ENCODE assay signal across 20 cellular contexts in the genomic region with DNA sequence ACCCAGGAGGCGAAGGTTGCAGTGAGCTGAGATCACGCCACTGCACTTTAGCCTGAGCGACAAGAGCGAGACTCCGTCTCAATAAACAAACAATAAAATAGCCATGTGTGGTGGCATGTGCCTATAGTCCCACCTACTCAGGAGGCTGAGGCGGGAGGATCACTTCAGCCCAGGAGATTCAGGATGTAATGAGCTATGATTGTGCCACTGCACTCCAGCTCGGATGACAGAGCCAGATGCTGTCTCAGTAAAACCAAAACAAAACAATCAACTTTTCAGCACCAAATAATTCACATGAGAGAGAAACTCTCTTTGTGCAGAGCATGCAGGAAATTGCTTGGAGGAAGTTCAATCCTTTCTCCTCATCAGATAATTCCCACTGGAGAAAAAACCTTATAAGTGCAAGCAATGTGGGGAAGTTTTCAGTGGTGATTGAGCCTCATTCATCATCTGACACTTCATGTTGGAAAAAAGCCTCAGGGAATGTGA. TPM values are rescaled to one million over a fixed set of nuclear protein-coding genes. Genes with fewer than 3 reads are reported as not detected.
DNase-seq lines count a peak whose midpoint lies in the region; ATAC-seq, FAIRE-seq and TF ChIP-seq lines count a peak whose summit lies in the region.
"Had no signal": no experiment of that assay in that cellular context is flagged by ENCODE, and none has a peak within 500 bp of the region (broad histone marks: within the 10 kb centered on the region; RNA-seq: fewer than 3 reads in every experiment).

No MANE protein-coding gene starts in this region.

- POLR2A ChIA-PET in HepG2 (lab: Yijun Ruan, JAX) = no interaction called here

- H3K27me3 ChIP-seq in HepG2 (ENCODE audit: control insufficient read depth in 1 of 2, insufficient read depth in 2 of 2, low read length in 2 of 2) = peaks cover 0 to 4% of the 10 kb centered on the region in 2 experiments; a peak in 2 of 5 replicates
- H3K27me3 ChIP-seq in right lobe of liver = no peaks in the 10 kb centered on the region
- H3K27me3 ChIP-seq: BLaER1 treated with 17β-estradiol and CSF1 and Interleukin-3, amounts not matched to agents 10 nM and 100 nM had no signal

- TF ChIP-seq EP300 in HepG2 (IDR thresholded peaks at IDR 0.05; ENCODE audit: low read depth in 2 of 2, low read length in 2 of 2) (no peak), HepG2 (CRISPR knock-in tag; IDR thresholded peaks at IDR 0.05; ENCODE audit: borderline replicate concordance) (no peak)

- TF ChIP-seq CTCF in HepG2 (CRISPR knock-in tag; IDR thresholded peaks at IDR 0.05) (no peak), right lobe of liver (IDR thresholded peaks at IDR 0.05) (no peak), mucosa of descending colon (IDR thresholded peaks at IDR 0.05) (no peak)

- H4K20me1 ChIP-seq in HepG2 (ENCODE audit: insufficient read depth, low read length) = no peaks in the 10 kb centered on the region
- H4K20me1 ChIP-seq: BLaER1 treated with 17β-estradiol and CSF1 and Interleukin-3, amounts not matched to agents 10 nM and 100 nM had no signal

- BruUV-seq in HepG2 (replicated peaks; lab: Mats Ljungman, UMichigan) = no TSS peak

- no peak overlapping the region for H3K4me2 ChIP-seq in HepG2 (ENCODE audit: low read depth, low read length)

- H2AFZ ChIP-seq in HepG2 (ENCODE audit: low read length) = no peak overlapping the region

- no peaks in the 10 kb centered on the region for H3K36me3 ChIP-seq in HepG2 (replicated peaks in 1 of 2; ENCODE audit: control insufficient read depth in 1 of 2, insufficient read depth in 2 of 2, low read length in 2 of 2)
- H3K36me3 ChIP-seq in right lobe of liver = no peaks in the 10 kb centered on the region
- no peaks in the 10 kb centered on the region for H3K36me3 ChIP-seq in mucosa of descending colon (ENCODE audit: low read depth)
- H3K36me3 ChIP-seq: BLaER1 treated with 17β-estradiol and CSF1 and Interleukin-3, amounts not matched to agents 10 nM and 100 nM had no signal

- in situ Hi-C loops in HepG2 (cut with HindIII; ENCODE audit: extremely low pct_ligation_motif_present, low pct_unique_long_range_greater_than_20kb) = no loop called here

- no peak for DNase-seq in HepG2 (ENCODE audit: low spot score)
- DNase-seq in right lobe of liver = no peak
- no peak for DNase-seq in mucosa of descending colon
- DNase-seq in HPDE6-E6E7 (ENCODE audit: extremely low spot score) = no peak
- no peak for DNase-seq in NCI-H2107 (lab: John Stamatoyannopoulos, UW)
- DNase-seq: H7, IMR-90, Kasumi-1, NCI-H187, NCI-H510A, NCI-H774, PC-3 had no signal

- TF ChIP-seq RAD21 in HepG2 (CRISPR knock-in tag; IDR thresholded peaks at IDR 0.05) = no peak

- no peak for FAIRE-seq in HepG2 (lab: Jason Lieb, UNC)
- FAIRE-seq: GM19239 had no signal

- no peak for TF ChIP-seq POLR2A in HepG2 (IDR thresholded peaks at IDR 0.05; ENCODE audit: insufficient read depth in 1 of 2, low read depth in 2 of 2, low read length in 2 of 2)
- no peak for TF ChIP-seq POLR2A in right lobe of liver (IDR thresholded peaks at IDR 0.05)

- no peaks in the 10 kb centered on the region for H3K9me3 ChIP-seq in HepG2 (ENCODE audit: low read length)
- no peaks in the 10 kb centered on the region for H3K9me3 ChIP-seq in right lobe of liver
- no peaks in the 10 kb centered on the region for H3K9me3 ChIP-seq in mucosa of descending colon
- H3K9me3 ChIP-seq: BLaER1 treated with 17β-estradiol and CSF1 and Interleukin-3, amounts not matched to agents 10 nM and 100 nM had no signal

- CTCF ChIA-PET in HepG2 (lab: Yijun Ruan, JAX; ENCODE audit: low intra/inter-chr PET ratio, low total read pairs) = no interaction called here

- intact Hi-C loops in HepG2 (cut with micrococcal nuclease; ENCODE audit: unreplicated experiment) = no loop called here
- intact Hi-C loops in right lobe of liver (cut with DNase I) = no loop called here
- intact Hi-C loops in mucosa of descending colon (cut with DNase I, micrococcal nuclease) = no loop called here

- H3K4me3 ChIP-seq in HepG2 (replicated peaks in 1 of 3; ENCODE audit: insufficient read depth in 1 of 3, low read depth in 2 of 3, low read length in 3 of 3) (no peak overlapping the region), right lobe of liver (no peak overlapping the region), mucosa of descending colon (no peak overlapping the region)
- H3K4me3 ChIP-seq: BLaER1 treated with 17β-estradiol and CSF1 and Interleukin-3, amounts not matched to agents 10 nM and 100 nM; SK-N-MC had no signal

- H3K27ac ChIP-seq in HepG2 (ENCODE audit: extremely low read length, insufficient read depth, low read length) (no peak overlapping the region), right lobe of liver (no peak overlapping the region), cingulate gyrus (ENCODE audit: low read depth, low read length) (peak overlapping the region; percentile 14)
- H3K27ac ChIP-seq: BLaER1 treated with 17β-estradiol and CSF1 and Interleukin-3, amounts not matched to agents 10 nM and 100 nM; SK-N-MC had no signal

- H3K4me1 ChIP-seq in HepG2 (ENCODE audit: insufficient read depth, low read length) (peaks cover 13% of the 10 kb centered on the region), right lobe of liver (no peaks in the 10 kb centered on the region), mucosa of descending colon (ENCODE audit: low read depth) (no peaks in the 10 kb centered on the region)

- no peak overlapping the region for H3K9ac ChIP-seq in HepG2 (ENCODE audit: insufficient read depth, low read depth, low read length)

- no peak for ATAC-seq in HepG2
- no peak for ATAC-seq in right lobe of liver
- peak; percentile 68 for ATAC-seq in mucosa of descending colon
- no peak for ATAC-seq in HG02840 (IDR thresholded peaks at IDR 0.05; ENCODE audit: low FRiP score, unreplicated experiment)
- no peak for ATAC-seq in HG03135 (IDR thresholded peaks at IDR 0.05; ENCODE audit: unreplicated experiment)
- ATAC-seq: PC-3 had no signal

- no peaks in the 10 kb centered on the region for H3K79me2 ChIP-seq in HepG2 (ENCODE audit: insufficient read depth, low read length)

- WGBS in HepG2 (ENCODE audit: low lambda C conversion rate) = 10% methylated on average over 7 of the region's 7 CpGs
- WGBS in right lobe of liver (ENCODE audit: insufficient coverage, low coverage, low lambda C conversion rate, missing lambda C conversion rate) = 82% methylated on average over 4 of the region's 7 CpGs

RNA-seq across cellular contexts. Expression of a gene that starts 13.4 kb away (rescaled TPM):
- 97.5 and 122 TPM in 2 replicates for total RNA-seq in HepG2 (2016; rRNA removed; fragmentation: Illumina TruSeq; extraction: Trizol)
- 100 and 125 TPM in 2 replicates for total RNA-seq in HepG2 (2016; cell fraction: cytosol; rRNA removed; fragmentation: Illumina TruSeq; extraction: Trizol; ENCODE audit: low read depth)
- 102 and 131 TPM in 2 replicates for total RNA-seq in HepG2 (2016; cell fraction: insoluble cytoplasmic fraction; rRNA removed; fragmentation: Illumina TruSeq; extraction: Trizol)
- total RNA-seq in HepG2 (2016; cell fraction: membrane; rRNA removed; fragmentation: Illumina TruSeq; extraction: Trizol) = 121 and 149 TPM in 2 replicates
- total RNA-seq in HepG2 (2016; cell fraction: nucleus; rRNA removed; fragmentation: Illumina TruSeq; extraction: Trizol) = 45.4 and 52.1 TPM in 2 replicates
- polyA plus RNA-seq in HepG2 (2011; rRNA removed) = 97.5 and 101 TPM in 2 replicates
- 160 and 210 TPM in 2 replicates for polyA plus RNA-seq in HepG2 (2011; cell fraction: cytosol; rRNA removed)
- polyA plus RNA-seq in HepG2 (2011; cell fraction: nucleus; rRNA removed) = 129 and 133 TPM in 2 replicates
- 51.7 and 63.6 TPM in 2 replicates for polyA plus RNA-seq in HepG2 (2012)
- 123 and 156 TPM in 2 replicates for polyA plus RNA-seq in HepG2 (2016; cell fraction: cytosol; fragmentation: Illumina TruSeq; extraction: Trizol; ENCODE audit: low read depth)
- 123 and 128 TPM in 2 replicates for polyA plus RNA-seq in HepG2 (2016; cell fraction: insoluble cytoplasmic fraction; fragmentation: Illumina TruSeq; extraction: Trizol; ENCODE audit: low read depth)
- 120 and 131 TPM in 2 replicates for polyA plus RNA-seq in HepG2 (2016; cell fraction: membrane; fragmentation: Illumina TruSeq; extraction: Trizol; ENCODE audit: low read depth)
- 87.9 and 91.1 TPM in 2 replicates for polyA plus RNA-seq in HepG2 (2016; cell fraction: nucleus; fragmentation: Illumina TruSeq; extraction: Trizol; ENCODE audit: insufficient read depth, low read depth)
- polyA minus RNA-seq in HepG2 (2011; rRNA and poly(A)+ RNA removed; ENCODE audit: low replicate concordance) = 39.1 and 61.0 TPM in 2 replicates
- 19.9 and 20.4 TPM in 2 replicates for polyA minus RNA-seq in HepG2 (2011; cell fraction: cytosol; rRNA and poly(A)+ RNA removed)
- polyA minus RNA-seq in HepG2 (2011; cell fraction: nucleus; rRNA and poly(A)+ RNA removed) = 35.4 and 38.3 TPM in 2 replicates
- 100 to 1,000 TPM; 105 to 228 (median 134) TPM for total RNA-seq in right lobe of liver
- total RNA-seq in mucosa of descending colon = 100 to 1,000 TPM; 131 to 168 (median 134) TPM

RNA-seq across cellular contexts. Expression of a gene that starts 20.7 kb away (rescaled TPM):
- total RNA-seq in HepG2 (2016; rRNA removed; fragmentation: Illumina TruSeq; extraction: Trizol) = 2.2 and 7.1 TPM in 2 replicates
- total RNA-seq in HepG2 (2016; cell fraction: cytosol; rRNA removed; fragmentation: Illumina TruSeq; extraction: Trizol; ENCODE audit: low read depth) = 1.6 and 1.9 TPM in 2 replicates
- 1.7 and 7.0 TPM in 2 replicates for total RNA-seq in HepG2 (2016; cell fraction: insoluble cytoplasmic fraction; rRNA removed; fragmentation: Illumina TruSeq; extraction: Trizol)
- 2.3 and 3.3 TPM in 2 replicates for total RNA-seq in HepG2 (2016; cell fraction: membrane; rRNA removed; fragmentation: Illumina TruSeq; extraction: Trizol)
- 8.2 and 12.3 TPM in 2 replicates for total RNA-seq in HepG2 (2016; cell fraction: nucleus; rRNA removed; fragmentation: Illumina TruSeq; extraction: Trizol)
- 17.8 and 20.6 TPM in 2 replicates for polyA plus RNA-seq in HepG2 (2011; rRNA removed)
- polyA plus RNA-seq in HepG2 (2011; cell fraction: cytosol; rRNA removed) = 5.9 and 8.1 TPM in 2 replicates
- 79.5 and 89.0 TPM in 2 replicates for polyA plus RNA-seq in HepG2 (2011; cell fraction: nucleus; rRNA removed)
- 7.2 and 11.3 TPM in 2 replicates for polyA plus RNA-seq in HepG2 (2012)
- polyA plus RNA-seq in HepG2 (2016; cell fraction: cytosol; fragmentation: Illumina TruSeq; extraction: Trizol; ENCODE audit: low read depth) = 1.8 and 1.9 TPM in 2 replicates
- polyA plus RNA-seq in HepG2 (2016; cell fraction: insoluble cytoplasmic fraction; fragmentation: Illumina TruSeq; extraction: Trizol; ENCODE audit: low read depth) = 2.5 and 3.3 TPM in 2 replicates
- 2.7 and 4.4 TPM in 2 replicates for polyA plus RNA-seq in HepG2 (2016; cell fraction: membrane; fragmentation: Illumina TruSeq; extraction: Trizol; ENCODE audit: low read depth)
- polyA plus RNA-seq in HepG2 (2016; cell fraction: nucleus; fragmentation: Illumina TruSeq; extraction: Trizol; ENCODE audit: insufficient read depth, low read depth) = 36.5 and 40.0 TPM in 2 replicates
- polyA minus RNA-seq in HepG2 (2011; rRNA and poly(A)+ RNA removed; ENCODE audit: low replicate concordance) = 15.5 and 16.2 TPM in 2 replicates
- 2.0 and 3.3 TPM in 2 replicates for polyA minus RNA-seq in HepG2 (2011; cell fraction: cytosol; rRNA and poly(A)+ RNA removed)
- polyA minus RNA-seq in HepG2 (2011; cell fraction: nucleus; rRNA and poly(A)+ RNA removed) = 18.2 TPM in 2 replicates
- total RNA-seq in right lobe of liver = 10 to 100 TPM in 2 of 6 experiments, 1 to 10 TPM in 4; 5.9 to 10.8 (median 9.2) TPM
- 10 to 100 TPM; 14.6 to 23.7 (median 15.9) TPM for total RNA-seq in mucosa of descending colon

RNA-seq across cellular contexts. Expression of a gene that starts 40.3 kb away (rescaled TPM):
- total RNA-seq in HepG2 (2016; rRNA removed; fragmentation: Illumina TruSeq; extraction: Trizol) = 64.5 and 66.5 TPM in 2 replicates
- total RNA-seq in HepG2 (2016; cell fraction: cytosol; rRNA removed; fragmentation: Illumina TruSeq; extraction: Trizol; ENCODE audit: low read depth) = 64.0 and 69.5 TPM in 2 replicates
- total RNA-seq in HepG2 (2016; cell fraction: insoluble cytoplasmic fraction; rRNA removed; fragmentation: Illumina TruSeq; extraction: Trizol) = 68.4 and 76.1 TPM in 2 replicates
- 53.8 and 60.2 TPM in 2 replicates for total RNA-seq in HepG2 (2016; cell fraction: membrane; rRNA removed; fragmentation: Illumina TruSeq; extraction: Trizol)
- total RNA-seq in HepG2 (2016; cell fraction: nucleus; rRNA removed; fragmentation: Illumina TruSeq; extraction: Trizol) = 26.8 and 31.3 TPM in 2 replicates
- 32.5 and 36.8 TPM in 2 replicates for polyA plus RNA-seq in HepG2 (2011; rRNA removed)
- 42.7 and 52.4 TPM in 2 replicates for polyA plus RNA-seq in HepG2 (2011; cell fraction: cytosol; rRNA removed)
- 23.5 and 25.9 TPM in 2 replicates for polyA plus RNA-seq in HepG2 (2011; cell fraction: nucleus; rRNA removed)
- 41.6 and 44.7 TPM in 2 replicates for polyA plus RNA-seq in HepG2 (2012)
- 71.9 and 73.7 TPM in 2 replicates for polyA plus RNA-seq in HepG2 (2016; cell fraction: cytosol; fragmentation: Illumina TruSeq; extraction: Trizol; ENCODE audit: low read depth)
- polyA plus RNA-seq in HepG2 (2016; cell fraction: insoluble cytoplasmic fraction; fragmentation: Illumina TruSeq; extraction: Trizol; ENCODE audit: low read depth) = 68.8 and 69.1 TPM in 2 replicates
- polyA plus RNA-seq in HepG2 (2016; cell fraction: membrane; fragmentation: Illumina TruSeq; extraction: Trizol; ENCODE audit: low read depth) = 47.5 and 51.9 TPM in 2 replicates
- polyA plus RNA-seq in HepG2 (2016; cell fraction: nucleus; fragmentation: Illumina TruSeq; extraction: Trizol; ENCODE audit: insufficient read depth, low read depth) = 57.2 and 62.8 TPM in 2 replicates
- polyA minus RNA-seq in HepG2 (2011; rRNA and poly(A)+ RNA removed; ENCODE audit: low replicate concordance) = 23.4 and 35.9 TPM in 2 replicates
- 21.7 and 22.1 TPM in 2 replicates for polyA minus RNA-seq in HepG2 (2011; cell fraction: cytosol; rRNA and poly(A)+ RNA removed)
- 5.4 and 6.3 TPM in 2 replicates for polyA minus RNA-seq in HepG2 (2011; cell fraction: nucleus; rRNA and poly(A)+ RNA removed)
- 100 to 1,000 TPM in 4 of 6 experiments, 10 to 100 TPM in 2; 68.3 to 159 (median 111) TPM for total RNA-seq in right lobe of liver
- 10 to 100 TPM; 58.7 to 97.0 (median 79.0) TPM for total RNA-seq in mucosa of descending colon

RNA-seq across cellular contexts. Expression of a gene that starts 40.9 kb away (rescaled TPM):
- 22.2 and 67.4 TPM in 2 replicates for total RNA-seq in HepG2 (2016; rRNA removed; fragmentation: Illumina TruSeq; extraction: Trizol)
- 23.9 and 25.4 TPM in 2 replicates for total RNA-seq in HepG2 (2016; cell fraction: cytosol; rRNA removed; fragmentation: Illumina TruSeq; extraction: Trizol; ENCODE audit: low read depth)
- 20.2 and 72.6 TPM in 2 replicates for total RNA-seq in HepG2 (2016; cell fraction: insoluble cytoplasmic fraction; rRNA removed; fragmentation: Illumina TruSeq; extraction: Trizol)
- total RNA-seq in HepG2 (2016; cell fraction: membrane; rRNA removed; fragmentation: Illumina TruSeq; extraction: Trizol) = 24.4 and 25.4 TPM in 2 replicates
- total RNA-seq in HepG2 (2016; cell fraction: nucleus; rRNA removed; fragmentation: Illumina TruSeq; extraction: Trizol) = 63.9 and 86.6 TPM in 2 replicates
- polyA plus RNA-seq in HepG2 (2011; rRNA removed) = 65.8 and 69.0 TPM in 2 replicates
- polyA plus RNA-seq in HepG2 (2011; cell fraction: cytosol; rRNA removed) = 46.3 and 69.3 TPM in 2 replicates
- polyA plus RNA-seq in HepG2 (2011; cell fraction: nucleus; rRNA removed) = 162 and 195 TPM in 2 replicates
- polyA plus RNA-seq in HepG2 (2012) = 53.0 and 94.8 TPM in 2 replicates
- 12.2 and 13.8 TPM in 2 replicates for polyA plus RNA-seq in HepG2 (2016; cell fraction: cytosol; fragmentation: Illumina TruSeq; extraction: Trizol; ENCODE audit: low read depth)
- polyA plus RNA-seq in HepG2 (2016; cell fraction: insoluble cytoplasmic fraction; fragmentation: Illumina TruSeq; extraction: Trizol; ENCODE audit: low read depth) = 27.9 and 38.5 TPM in 2 replicates
- 21.2 and 23.4 TPM in 2 replicates for polyA plus RNA-seq in HepG2 (2016; cell fraction: membrane; fragmentation: Illumina TruSeq; extraction: Trizol; ENCODE audit: low read depth)
- 217 and 227 TPM in 2 replicates for polyA plus RNA-seq in HepG2 (2016; cell fraction: nucleus; fragmentation: Illumina TruSeq; extraction: Trizol; ENCODE audit: insufficient read depth, low read depth)
- polyA minus RNA-seq in HepG2 (2011; rRNA and poly(A)+ RNA removed; ENCODE audit: low replicate concordance) = 44.4 and 96.8 TPM in 2 replicates
- 55.0 and 69.8 TPM in 2 replicates for polyA minus RNA-seq in HepG2 (2011; cell fraction: cytosol; rRNA and poly(A)+ RNA removed)
- 37.7 and 50.2 TPM in 2 replicates for polyA minus RNA-seq in HepG2 (2011; cell fraction: nucleus; rRNA and poly(A)+ RNA removed)
- total RNA-seq in right lobe of liver = 10 to 100 TPM; 41.7 to 57.5 (median 54.3) TPM
- 10 to 100 TPM; 72.9 to 91.8 (median 87.2) TPM for total RNA-seq in mucosa of descending colon

RNA-seq across cellular contexts. Expression of a gene that starts 57.5 kb away (rescaled TPM):
- 5.5 and 22.5 TPM in 2 replicates for total RNA-seq in HepG2 (2016; rRNA removed; fragmentation: Illumina TruSeq; extraction: Trizol)
- 4.9 TPM in 2 replicates for total RNA-seq in HepG2 (2016; cell fraction: cytosol; rRNA removed; fragmentation: Illumina TruSeq; extraction: Trizol; ENCODE audit: low read depth)
- 5.7 and 22.7 TPM in 2 replicates for total RNA-seq in HepG2 (2016; cell fraction: insoluble cytoplasmic fraction; rRNA removed; fragmentation: Illumina TruSeq; extraction: Trizol)
- total RNA-seq in HepG2 (2016; cell fraction: membrane; rRNA removed; fragmentation: Illumina TruSeq; extraction: Trizol) = 4.8 and 5.0 TPM in 2 replicates
- 38.2 and 46.4 TPM in 2 replicates for total RNA-seq in HepG2 (2016; cell fraction: nucleus; rRNA removed; fragmentation: Illumina TruSeq; extraction: Trizol)
- 30.5 and 39.2 TPM in 2 replicates for polyA plus RNA-seq in HepG2 (2011; rRNA removed)
- polyA plus RNA-seq in HepG2 (2011; cell fraction: cytosol; rRNA removed) = 16.6 and 17.2 TPM in 2 replicates
- polyA plus RNA-seq in HepG2 (2011; cell fraction: nucleus; rRNA removed) = 82.9 and 84.5 TPM in 2 replicates
- polyA plus RNA-seq in HepG2 (2012) = 17.1 and 24.2 TPM in 2 replicates
- polyA plus RNA-seq in HepG2 (2016; cell fraction: cytosol; fragmentation: Illumina TruSeq; extraction: Trizol; ENCODE audit: low read depth) = 1.8 and 2.5 TPM in 2 replicates
- polyA plus RNA-seq in HepG2 (2016; cell fraction: insoluble cytoplasmic fraction; fragmentation: Illumina TruSeq; extraction: Trizol; ENCODE audit: low read depth) = 5.6 and 6.9 TPM in 2 replicates
- polyA plus RNA-seq in HepG2 (2016; cell fraction: membrane; fragmentation: Illumina TruSeq; extraction: Trizol; ENCODE audit: low read depth) = 2.9 and 3.0 TPM in 2 replicates
- polyA plus RNA-seq in HepG2 (2016; cell fraction: nucleus; fragmentation: Illumina TruSeq; extraction: Trizol; ENCODE audit: insufficient read depth, low read depth) = 38.7 and 42.5 TPM in 2 replicates
- 121 TPM in 1 of 2 replicates, not detected in the other for polyA minus RNA-seq in HepG2 (2011; rRNA and poly(A)+ RNA removed; ENCODE audit: low replicate concordance)
- 14.9 and 15.6 TPM in 2 replicates for polyA minus RNA-seq in HepG2 (2011; cell fraction: cytosol; rRNA and poly(A)+ RNA removed)
- polyA minus RNA-seq in HepG2 (2011; cell fraction: nucleus; rRNA and poly(A)+ RNA removed) = 233 and 284 TPM in 2 replicates
- total RNA-seq in right lobe of liver = 10 to 100 TPM in 5 of 6 experiments, 1 to 10 TPM in 1; 8.4 to 28.6 (median 15.7) TPM
- 10 to 100 TPM; 27.9 to 66.2 (median 58.3) TPM for total RNA-seq in mucosa of descending colon
- total RNA-seq: A172, Daoy, IMR-90, PC-3 had no signal
- polyA plus RNA-seq: IMR-90 had no signal
